ENCODE assay signal across 8 cellular contexts in genomic region chr5:103259705-103260355, GRCh38. TPM values are rescaled to one million over a fixed set of nuclear protein-coding genes. Genes with fewer than 3 reads are reported as not detected.
DNase-seq lines count a peak whose midpoint lies in the region; ATAC-seq, FAIRE-seq and TF ChIP-seq lines count a peak whose summit lies in the region.

No MANE protein-coding gene starts in this region.

- H3K36me3 ChIP-seq in PC-3 (ENCODE audit: low read depth, low read length) (no peaks in the 10 kb centered on the region), HepG2 (replicated peaks in 1 of 2; ENCODE audit: control insufficient read depth in 1 of 2, insufficient read depth in 2 of 2, low read length in 2 of 2) (no peaks in the 10 kb centered on the region)

- POLR2A ChIA-PET in AG04450 (lab: Yijun Ruan, JAX) (interaction anchor here (0.5 to 1.2 kb wide), 3 partner anchors 14 to 163 kb away, joined by 3 to 9 read pairs (median 3); no protein-coding TSS in a partner anchor), GM10248 (lab: Yijun Ruan, JAX) (no interaction called here), PC-3 (lab: Charles Lee; ENCODE audit: unreplicated experiment) (interaction anchor here (0.5 to 0.6 kb wide), 3 partner anchors 13 to 405 kb away, joined by 3 to 9 read pairs (median 5); partner anchors contain the start of gene NUDT12), HepG2 (lab: Yijun Ruan, JAX) (interaction anchor here (0.7 to 1.8 kb wide), 2 partner anchors 11 to 36 kb away, joined by 3 to 5 read pairs; no protein-coding TSS in a partner anchor)

- H3K27ac ChIP-seq in AG04450 (ENCODE audit: low read depth, low read length) (no peak overlapping the region), PC-3 (ENCODE audit: low read length) (peak overlapping the region; percentile 63), HepG2 (ENCODE audit: extremely low read length, insufficient read depth, low read length) (peak overlapping the region; percentile 66), substantia nigra (ENCODE audit: low read depth, low read length, poor library complexity, severe bottlenecking) (peak overlapping the region; percentile 93)

- H3K27me3 ChIP-seq in AG04450 (ENCODE audit: control insufficient read depth, insufficient read depth, low read length) = no peaks in the 10 kb centered on the region
- no peaks in the 10 kb centered on the region for H3K27me3 ChIP-seq in PC-3 (ENCODE audit: low read length)
- no peaks in the 10 kb centered on the region for H3K27me3 ChIP-seq in HepG2 (ENCODE audit: control insufficient read depth in 1 of 2, insufficient read depth in 2 of 2, low read length in 2 of 2)

- H3K79me2 ChIP-seq in PC-3 (ENCODE audit: low read length) = peaks cover 62% of the 10 kb centered on the region
- H3K79me2 ChIP-seq in HepG2 (ENCODE audit: insufficient read depth, low read length) = peaks cover 12% of the 10 kb centered on the region

- in situ Hi-C loops in HepG2 (cut with HindIII; ENCODE audit: extremely low pct_ligation_motif_present, low pct_unique_long_range_greater_than_20kb) = no loop called here

- H2AFZ ChIP-seq in PC-3 (ENCODE audit: low read length) = peak overlapping the region; percentile 84
- H2AFZ ChIP-seq in HepG2 (ENCODE audit: low read length) = peak overlapping the region; percentile 92

- no peak for TF ChIP-seq EP300 in HepG2 (IDR thresholded peaks at IDR 0.05; ENCODE audit: low read depth in 2 of 2, low read length in 2 of 2)
- TF ChIP-seq EP300 in HepG2 (CRISPR knock-in tag; IDR thresholded peaks at IDR 0.05; ENCODE audit: borderline replicate concordance) = no peak

- H3K4me1 ChIP-seq in PC-3 (ENCODE audit: insufficient read depth, low read length) (peaks cover 35% of the 10 kb centered on the region), HepG2 (ENCODE audit: insufficient read depth, low read length) (peaks cover 37% of the 10 kb centered on the region)

- H3K9me3 ChIP-seq in AG04450 (ENCODE audit: control insufficient read depth, insufficient read depth, low read length) (no peaks in the 10 kb centered on the region; the same call in 1 of the 2 replicates), PC-3 (ENCODE audit: low read length) (no peaks in the 10 kb centered on the region), HepG2 (ENCODE audit: low read length) (no peaks in the 10 kb centered on the region)

- TF ChIP-seq POLR2A in HepG2 (IDR thresholded peaks at IDR 0.05; ENCODE audit: insufficient read depth in 1 of 2, low read depth in 2 of 2, low read length in 2 of 2) = no peak

- TF ChIP-seq CTCF in AG04450 (IDR thresholded peaks at IDR 0.05; ENCODE audit: low read depth, low read length) = no peak
- no peak for TF ChIP-seq CTCF in GM10248 (IDR thresholded peaks at IDR 0.05; ENCODE audit: control extremely low read depth, extremely low read depth, low read depth, missing control alignments)
- TF ChIP-seq CTCF in PC-3 (conservative IDR thresholded peaks at IDR 0.05; ENCODE audit: low read depth, low read length) = no peak
- TF ChIP-seq CTCF in HepG2 (CRISPR knock-in tag; IDR thresholded peaks at IDR 0.05) = no peak; the same call in 1 of the 2 replicates

- peak overlapping the region; percentile 85 for H3K4me2 ChIP-seq in PC-3 (ENCODE audit: low read length)
- H3K4me2 ChIP-seq in HepG2 (ENCODE audit: low read depth, low read length) = peak overlapping the region; percentile 95

- no peak for FAIRE-seq in HepG2 (lab: Jason Lieb, UNC)

- intact Hi-C loops in PC-3 (cut with micrococcal nuclease) = loop anchor here (2.0 to 5.0 kb wide), 2 partner anchors 27 to 117 kb away; no protein-coding TSS in a partner anchor
- intact Hi-C loops in HepG2 (cut with micrococcal nuclease; ENCODE audit: unreplicated experiment) = loop anchor here (10.0 kb wide), 1 partner anchor 115 kb away; no protein-coding TSS in a partner anchor

- H3K9ac ChIP-seq in PC-3 (ENCODE audit: low read length) (peak overlapping the region; percentile 81), HepG2 (ENCODE audit: insufficient read depth, low read depth, low read length) (peak overlapping the region; percentile 64)

- CTCF ChIA-PET in AG04450 (lab: Charles Lee) (interaction anchor here (0.6 to 4.7 kb wide), 10 partner anchors 9 to 216 kb away, joined by 3 to 35 read pairs (median 4); no protein-coding TSS in a partner anchor), GM10248 (lab: Yijun Ruan, JAX) (interaction anchor here (0.9 to 4.5 kb wide), 4 partner anchors 9 to 35 kb away, joined by 3 to 31 read pairs (median 17); no protein-coding TSS in a partner anchor), PC-3 (lab: Charles Lee) (interaction anchor here (1.1 to 3.0 kb wide), 3 partner anchors 14 to 260 kb away, joined by 3 to 22 read pairs (median 10); no protein-coding TSS in a partner anchor), HepG2 (lab: Yijun Ruan, JAX; ENCODE audit: low intra/inter-chr PET ratio, low total read pairs) (no interaction called here)

- no peaks in the 10 kb centered on the region for H3F3A ChIP-seq in PC-3 (ENCODE audit: low read length, unreplicated experiment)

- H3K4me3 ChIP-seq in AG04450 (ENCODE audit: low read depth, low read length) (peak overlapping the region; percentile 89), PC-3 (ENCODE audit: low read length) (peak overlapping the region; percentile 93), HepG2 (replicated peaks in 1 of 3; ENCODE audit: insufficient read depth in 1 of 3, low read depth in 2 of 3, low read length in 3 of 3) (peak overlapping the region; percentile 74 to 81 (median 77))

- DNase-seq in AG04450 (ENCODE audit: low read depth, low spot score) (no peak), GM10248 (ENCODE audit: extremely low spot score) (peak; percentile 17), PC-3 (peak; percentile 47), cerebellar cortex (ENCODE audit: low spot score) (peak; percentile 70), HepG2 (ENCODE audit: low spot score) (peak; percentile 19), substantia nigra (lab: John Stamatoyannopoulos, UW) (peak in 26 of 49 donors; percentile 8 to 79 (median 58)), NOMO-1 treated with dmso at 0.1 percent for 144 hours (lab: John Stamatoyannopoulos, UW; ENCODE audit: unreplicated experiment) (no peak)

- 2% methylated on average over 15 of the region's 20 CpGs for WGBS in HepG2 (ENCODE audit: low lambda C conversion rate)

- TF ChIP-seq RAD21 in HepG2 (CRISPR knock-in tag; IDR thresholded peaks at IDR 0.05) = no peak

- H4K20me1 ChIP-seq in PC-3 (ENCODE audit: low read length) (peaks cover 32% of the 10 kb centered on the region), HepG2 (ENCODE audit: insufficient read depth, low read length) (no peaks in the 10 kb centered on the region)

- no TSS peak for BruUV-seq in PC-3 (replicated peaks; lab: Mats Ljungman, UMichigan)
- BruUV-seq in HepG2 (replicated peaks; lab: Mats Ljungman, UMichigan) = TSS peak; percentile 53

- ATAC-seq in PC-3 (peak; percentile 1), HepG2 (peak; percentile 34), GM21390 (IDR thresholded peaks at IDR 0.05; ENCODE audit: unreplicated experiment) (no peak)

- no peaks in the 10 kb centered on the region for H3K9me2 ChIP-seq in PC-3 (replicated peaks; ENCODE audit: low read length)

TF ChIP-seq in HepG2, 621 proteins besides CTCF, POLR2A, EP300 and RAD21 (continues in another document):
- TF ChIP-seq ASH2L (IDR thresholded peaks at IDR 0.05; ENCODE audit: insufficient read length, low read depth, low read length) = peak; percentile 14
- no peak for TF ChIP-seq TARDBP (CRISPR knock-in tag; IDR thresholded peaks at IDR 0.05)
- TF ChIP-seq MAZ (IDR thresholded peaks at IDR 0.05; ENCODE audit: borderline replicate concordance, low read depth, low read length) = 0 out of 2 replicates have a peak, but pooled peaks have one; percentile 2
- no peak for TF ChIP-seq MAZ (CRISPR knock-in tag; IDR thresholded peaks at IDR 0.05; ENCODE audit: low read depth)
- 0 out of 2 replicates have a peak, but pooled peaks have one; percentile 18 for TF ChIP-seq ZBTB34 (CRISPR knock-in tag; IDR thresholded peaks at IDR 0.05)
- TF ChIP-seq ZFP41 (CRISPR knock-in tag; IDR thresholded peaks at IDR 0.05; ENCODE audit: borderline replicate concordance) = no peak
- no peak for TF ChIP-seq ARNTL (CRISPR knock-in tag; IDR thresholded peaks at IDR 0.05)

RNA-seq across cellular contexts. Expression of gene MACIR, which starts 1.3 kb away (rescaled TPM):
- polyA plus RNA-seq in AG04450 (2011; rRNA removed) (5.3 and 6.3 TPM in 2 replicates), HepG2 (2011; rRNA removed) (2.2 and 2.4 TPM in 2 replicates)
- 7.7 and 8.3 TPM in 2 replicates for polyA minus RNA-seq in AG04450 (2011; rRNA and poly(A)+ RNA removed)
- total RNA-seq in PC-3 (2014; rRNA removed) (15.1 and 22.2 TPM in 2 replicates), HepG2 (2016; rRNA removed; fragmentation: Illumina TruSeq; extraction: Trizol) (4.4 and 5.5 TPM in 2 replicates)
- total RNA-seq in HepG2 (2016; cell fraction: cytosol; rRNA removed; fragmentation: Illumina TruSeq; extraction: Trizol; ENCODE audit: low read depth) = 1.5 and 1.7 TPM in 2 replicates
- total RNA-seq in HepG2 (2016; cell fraction: insoluble cytoplasmic fraction; rRNA removed; fragmentation: Illumina TruSeq; extraction: Trizol) = 4.0 and 5.9 TPM in 2 replicates
- 4.6 and 4.8 TPM in 2 replicates for total RNA-seq in HepG2 (2016; cell fraction: membrane; rRNA removed; fragmentation: Illumina TruSeq; extraction: Trizol)
- 2.2 and 2.6 TPM in 2 replicates for total RNA-seq in HepG2 (2016; cell fraction: nucleus; rRNA removed; fragmentation: Illumina TruSeq; extraction: Trizol)
- polyA plus RNA-seq in HepG2 (2011; cell fraction: cytosol; rRNA removed) = 1.3 TPM in 2 replicates
- polyA plus RNA-seq in HepG2 (2011; cell fraction: nucleus; rRNA removed) = 1.0 and 1.5 TPM in 2 replicates
- 1.9 and 2.3 TPM in 2 replicates for polyA plus RNA-seq in HepG2 (2012)
- 1.0 and 1.7 TPM in 2 replicates for polyA plus RNA-seq in HepG2 (2016; cell fraction: cytosol; fragmentation: Illumina TruSeq; extraction: Trizol; ENCODE audit: low read depth)
- polyA plus RNA-seq in HepG2 (2016; cell fraction: insoluble cytoplasmic fraction; fragmentation: Illumina TruSeq; extraction: Trizol; ENCODE audit: low read depth) = 4.9 and 5.7 TPM in 2 replicates
- polyA plus RNA-seq in HepG2 (2016; cell fraction: membrane; fragmentation: Illumina TruSeq; extraction: Trizol; ENCODE audit: low read depth) = 2.4 and 2.9 TPM in 2 replicates
- polyA plus RNA-seq in HepG2 (2016; cell fraction: nucleus; fragmentation: Illumina TruSeq; extraction: Trizol; ENCODE audit: insufficient read depth, low read depth) = 4.8 and 6.3 TPM in 2 replicates
- polyA minus RNA-seq in HepG2 (2011; rRNA and poly(A)+ RNA removed; ENCODE audit: low replicate concordance) = 2.1 and 22.8 TPM in 2 replicates
- polyA minus RNA-seq in HepG2 (2011; cell fraction: cytosol; rRNA and poly(A)+ RNA removed) = 1.2 and 2.0 TPM in 2 replicates
- polyA minus RNA-seq in HepG2 (2011; cell fraction: nucleus; rRNA and poly(A)+ RNA removed) = 1.8 and 2.7 TPM in 2 replicates

Comparison
In these comparisons a context has a peak if more than half of its experiments do, and no peak if none do; other contexts are left out.
1. DNase-seq: peak in GM10248 (single experiment), PC-3 (single experiment), cerebellar cortex (single experiment), HepG2 (single experiment) and substantia nigra (26 of 49); none in AG04450 (single experiment) and NOMO-1 treated with dmso at 0.1 percent for 144 hours (single experiment).
2. Peak in every context shown above with its lines, with median percentiles within 50 percentile points of each other: H3K4me3 ChIP-seq.